7 cellular contexts compared by ENCODE assay signal in the genomic region with DNA sequence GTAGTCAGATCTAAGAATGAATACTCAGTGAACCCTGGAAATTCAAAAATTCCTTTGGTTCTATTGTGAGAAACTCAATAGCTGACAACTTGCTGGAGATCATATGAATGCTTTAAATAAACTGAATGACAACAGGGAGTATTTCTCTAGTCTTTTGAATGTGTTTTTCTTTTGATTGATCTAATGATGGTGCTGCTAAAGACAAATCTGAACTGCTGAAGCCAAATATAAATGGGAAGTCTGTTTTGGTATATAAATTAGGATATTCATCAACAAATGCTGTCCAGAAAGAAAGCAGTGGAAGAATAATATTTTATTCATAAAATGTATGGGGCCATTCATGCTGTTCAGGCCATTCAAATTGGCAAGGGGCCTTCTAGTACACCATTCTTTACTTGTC.
"Had no signal": no experiment of that assay in that cellular context is flagged by ENCODE, and none has a peak within 500 bp of the region (broad histone marks: within the 10 kb centered on the region; RNA-seq: fewer than 3 reads in every experiment).

No MANE protein-coding gene starts in this region.

- H3K4me3 ChIP-seq: K562 had no signal

- H3K4me2 ChIP-seq: KMS-11 had no signal

- H3K9ac ChIP-seq: KMS-11 had no signal

- DNase-seq: IMR-90, KBM-7, KG1 had no signal

- ATAC-seq: HepG2, K562 had no signal

- H3K27ac ChIP-seq: HL-60, KMS-11 had no signal
